ENCODE assay signal across 13 cellular contexts in genomic region chr4:185192059-185192458, GRCh38. TPM values are rescaled to one million over a fixed set of nuclear protein-coding genes. Genes with fewer than 3 reads are reported as not detected.
DNase-seq lines count a peak whose midpoint lies in the region; ATAC-seq, FAIRE-seq and TF ChIP-seq lines count a peak whose summit lies in the region.
"Had no signal": no experiment of that assay in that cellular context is flagged by ENCODE, and none has a peak within 500 bp of the region (broad histone marks: within the 10 kb centered on the region; RNA-seq: fewer than 3 reads in every experiment).

No MANE protein-coding gene starts in this region.

- H3K27me3 ChIP-seq in sigmoid colon, result no peaks in the 10 kb centered on the region
- H3K27me3 ChIP-seq: heart left ventricle, upper lobe of right lung had no signal

- peak; percentile 82 for FAIRE-seq in GM12891 (lab: Jason Lieb, UNC)

- peaks cover 0 to 8% (median 0%) of the 10 kb centered on the region in 4 donors for H3K4me1 ChIP-seq in sigmoid colon
- H3K4me1 ChIP-seq: upper lobe of right lung had no signal

- intact Hi-C loops in sigmoid colon (cut with DNase I), result no loop called here

- TF ChIP-seq CTCF in sigmoid colon (IDR thresholded peaks at IDR 0.05), result no peak

- H3K9me3 ChIP-seq in sigmoid colon, result no peaks in the 10 kb centered on the region
- H3K9me3 ChIP-seq: heart left ventricle, upper lobe of right lung had no signal

- no peak overlapping the region for H3K27ac ChIP-seq in sigmoid colon
- H3K27ac ChIP-seq: heart left ventricle, upper lobe of right lung had no signal

- no peak overlapping the region for H3K4me3 ChIP-seq in sigmoid colon
- H3K4me3 ChIP-seq: heart left ventricle, upper lobe of right lung had no signal

- WGBS in sigmoid colon, 2 donors, result 59 to 75% methylated on average over 1 of the region's 1 CpG

- no peak for DNase-seq in GM12891 (ENCODE audit: insufficient read length, low spot score)
- no peak for DNase-seq in sigmoid colon
- DNase-seq in COLO668 (lab: John Stamatoyannopoulos, UW; ENCODE audit: unreplicated experiment), result no peak
- no peak for DNase-seq in cerebellar nuclear complex (lab: John Stamatoyannopoulos, UW)
- DNase-seq in NCI-H446 treated with DMSO at 0.1 percent for 48 hours (lab: John Stamatoyannopoulos, UW), result no peak
- DNase-seq: activated CD4-positive, alpha-beta T cell treated with anti-CD3 and anti-CD28 coated beads, Interleukin-2, amount 50 U/mL, for 4 hours; effector memory CD4-positive, alpha-beta T cell; heart left ventricle; mammary epithelial cell; upper lobe of right lung had no signal

- peaks cover 0 to 35% (median 3%) of the 10 kb centered on the region in 4 donors for H3K36me3 ChIP-seq in sigmoid colon

- peak; percentile 93 for ATAC-seq in GM19351 (IDR thresholded peaks at IDR 0.05; ENCODE audit: unreplicated experiment)
- peak; percentile 88 for ATAC-seq in HG02678 (IDR thresholded peaks at IDR 0.05; ENCODE audit: unreplicated experiment)
- ATAC-seq in HG03442 (IDR thresholded peaks at IDR 0.05; ENCODE audit: unreplicated experiment), result peak; percentile 85
- ATAC-seq: heart left ventricle, upper lobe of right lung had no signal

- TF ChIP-seq EP300 in sigmoid colon (IDR thresholded peaks at IDR 0.05), result no peak

- TF ChIP-seq POLR2A in GM12891 (IDR thresholded peaks at IDR 0.05; ENCODE audit: low read depth, low read length) (no peak), sigmoid colon (IDR thresholded peaks at IDR 0.05) (no peak)

TF ChIP-seq in GM12891, 5 proteins besides CTCF, POLR2A, EP300 and RAD21:
- TF ChIP-seq TAF1 (IDR thresholded peaks at IDR 0.05; ENCODE audit: low read depth, low read length), result no peak
- TF ChIP-seq SPI1 (IDR thresholded peaks at IDR 0.05; ENCODE audit: low read depth, low read length), result peak; percentile 17; the same call in 1 of the 2 replicates
- no peak for TF ChIP-seq POLR2AphosphoS5 (IDR thresholded peaks at IDR 0.05; ENCODE audit: low read depth, low read length)
- TF ChIP-seq PAX5 (IDR thresholded peaks at IDR 0.05; ENCODE audit: insufficient read depth, low read length, severe bottlenecking), result no peak
- no peak for TF ChIP-seq POU2F2 (IDR thresholded peaks at IDR 0.05; ENCODE audit: low read depth, low read length)

RNA-seq across cellular contexts. Expression of gene CFAP97, which starts 11.7 kb away (rescaled TPM):
- polyA plus RNA-seq in GM12891 (2012; ENCODE audit: low read depth, missing spikeins), result 17.8 TPM
- 10 to 100 TPM; 33.8 to 46.4 (median 37.3) TPM for total RNA-seq in sigmoid colon
- 1 to 10 TPM; 4.4 to 8.3 (median 7.8) TPM for polyA plus RNA-seq in sigmoid colon

RNA-seq across cellular contexts. Expression of gene SNX25, which starts 17.3 kb away (rescaled TPM):
- 63.7 TPM for polyA plus RNA-seq in GM12891 (2012; ENCODE audit: low read depth, missing spikeins)
- 10 to 100 TPM; 22.7 to 40.5 (median 38.4) TPM for total RNA-seq in sigmoid colon
- polyA plus RNA-seq in sigmoid colon, result 1 to 10 TPM; 2.5 to 7.7 (median 4.8) TPM

RNA-seq across cellular contexts. Expression of gene SLC25A4, which starts 49.0 kb away (rescaled TPM):
- 29.5 TPM for polyA plus RNA-seq in GM12891 (2012; ENCODE audit: low read depth, missing spikeins)
- total RNA-seq in sigmoid colon, result 100 to 1,000 TPM in 3 of 4 donors, 10 to 100 TPM in 1; 89.1 to 127 (median 112) TPM
- polyA plus RNA-seq in sigmoid colon, result 10 to 100 TPM; 22.9 to 36.0 (median 25.4) TPM
